Comparison of ENCODE assay signal across 17 cellular contexts in genomic region chr15:20582726-20583115, GRCh38. TPM values are rescaled to one million over a fixed set of nuclear protein-coding genes. Genes with fewer than 3 reads are reported as not detected.
DNase-seq lines count a peak whose midpoint lies in the region; ATAC-seq and TF ChIP-seq lines count a peak whose summit lies in the region.
"Not testable (repeated sequence)": the region's sequence is repeated elsewhere in the genome, so short reads cannot be mapped to it uniquely, and the experiment has no call there.
"Had no signal": no experiment of that assay in that cellular context is flagged by ENCODE, and none has a peak within 500 bp of the region (broad histone marks: within the 10 kb centered on the region; RNA-seq: fewer than 3 reads in every experiment).

No MANE protein-coding gene starts in this region.

- H3K9me3 Mint-ChIP-seq in chondrocyte (ENCODE audit: low read depth); endothelial cell (ENCODE audit: unreplicated experiment): not testable (repeated sequence)

- H3K9ac ChIP-seq in MM.1S (ENCODE audit: low read length) = not testable (repeated sequence)

- H3K27me3 Mint-ChIP-seq in chondrocyte (ENCODE audit: low read depth); endothelial cell (ENCODE audit: unreplicated experiment): not testable (repeated sequence)

- H3K36me3 Mint-ChIP-seq in chondrocyte (ENCODE audit: low read depth); endothelial cell (ENCODE audit: low read depth, unreplicated experiment): not testable (repeated sequence)

- not testable (repeated sequence) for H3F3A ChIP-seq in MM.1S (ENCODE audit: insufficient read depth, low read length)

- not testable (repeated sequence) for H3K4me3 ChIP-seq in MM.1S (ENCODE audit: low read length); spleen

- H3K27ac Mint-ChIP-seq in chondrocyte (ENCODE audit: unreplicated experiment) = not testable (repeated sequence)
- peak overlapping the region; percentile 72 for H3K27ac Mint-ChIP-seq in endothelial cell (ENCODE audit: unreplicated experiment)

- H3K36me3 ChIP-seq in MM.1S (replicated peaks; ENCODE audit: insufficient read depth, low read length); spleen: not testable (repeated sequence)

- peak; percentile 24 for ATAC-seq in left ventricle myocardium superior
- peak; percentile 72 for ATAC-seq in left lobe of liver

- not testable (repeated sequence) for H3K79me2 ChIP-seq in MM.1S (ENCODE audit: low read length)

- H3K27ac ChIP-seq in MM.1S (ENCODE audit: low read length); spleen: not testable (repeated sequence)

- not testable (repeated sequence) for H4K20me1 ChIP-seq in MM.1S (ENCODE audit: insufficient read depth, low read length)

- not testable (repeated sequence) for H3K27me3 ChIP-seq in MM.1S (replicated peaks; ENCODE audit: insufficient read depth, low read length); spleen (replicated peaks in 1 of 7)

- not testable (repeated sequence) for H3K4me1 ChIP-seq in MM.1S (ENCODE audit: low read length); spleen

- not testable (repeated sequence) for TF ChIP-seq POLR2A in spleen (IDR thresholded peaks at IDR 0.05)

- not testable (repeated sequence) for H3K4me3 Mint-ChIP-seq in chondrocyte (ENCODE audit: unreplicated experiment); endothelial cell (ENCODE audit: unreplicated experiment)

- not testable (repeated sequence) for H2AFZ ChIP-seq in MM.1S (ENCODE audit: low read length)

- TF ChIP-seq CTCF in MM.1S (IDR thresholded peaks at IDR 0.05; ENCODE audit: low read length); chondrocyte (IDR thresholded peaks at IDR 0.05); endothelial cell (IDR thresholded peaks at IDR 0.05; ENCODE audit: unreplicated experiment); spleen (IDR thresholded peaks at IDR 0.05 in 8 of 11, conservative IDR thresholded peaks at IDR 0.05 in 3 of 11): not testable (repeated sequence)

- H3K4me1 Mint-ChIP-seq in chondrocyte (ENCODE audit: low read depth); endothelial cell (ENCODE audit: unreplicated experiment): not testable (repeated sequence)

- DNase-seq in MM.1S (peak; percentile 1), chondrocyte (ENCODE audit: low spot score) (peak; percentile 73), left ventricle myocardium superior (peak; percentile 23), mesenteric fat pad (ENCODE audit: low spot score) (peak; percentile 59), spleen (peak; percentile 54)
- not testable (repeated sequence) for DNase-seq in endothelial cell (ENCODE audit: low spot score); left lobe of liver (ENCODE audit: low spot score)

- H3K9me2 ChIP-seq in MM.1S (replicated peaks; ENCODE audit: insufficient read depth, low read length) = not testable (repeated sequence)

- WGBS in spleen, 5 donors = 14 to 89% (median 80%) methylated on average over 1 to 8 of the region's 18 CpGs

- H3K9me3 ChIP-seq in MM.1S (replicated peaks; ENCODE audit: insufficient read depth, low read length); spleen: not testable (repeated sequence)

- intact Hi-C loops in left ventricle myocardium superior (cut with micrococcal nuclease); spleen (cut with DNase I; ENCODE audit: low total_unique reads): not testable (repeated sequence)

- H3K4me2 ChIP-seq in MM.1S (ENCODE audit: low read depth, low read length) = not testable (repeated sequence)

RNA-seq across cellular contexts. Expression of gene GOLGA6L6, which starts 41.1 kb away (rescaled TPM):
- not detected in 3 replicates for total RNA-seq in chondrocyte
- not detected for total RNA-seq in endothelial cell (ENCODE audit: unreplicated experiment)
- not detected for total RNA-seq in left ventricle myocardium superior
- total RNA-seq in left lobe of liver = not detected
- not detected for total RNA-seq in mesenteric fat pad
- total RNA-seq in spleen = not detected
- under 1 TPM in 1 of 3 donors, not detected in 2; 0.02 TPM for polyA plus RNA-seq in spleen
- total RNA-seq: A172; A673; Caco-2; CD4-positive, CD25-positive, alpha-beta regulatory T cell; CD8-positive, alpha-beta T cell; GM12878; GM23248; H1; H7 had no signal
- polyA plus RNA-seq: BJ; CD4-positive, CD25-positive, alpha-beta regulatory T cell; GM12878; GM23248; H1 had no signal
